ENCODE assay signal across 16 cellular contexts in genomic region chrX:10611441-10612090, GRCh38. TPM values are rescaled to one million over a fixed set of nuclear protein-coding genes. Genes with fewer than 3 reads are reported as not detected.
DNase-seq lines count a peak whose midpoint lies in the region; ATAC-seq, FAIRE-seq and TF ChIP-seq lines count a peak whose summit lies in the region.
"Had no signal": no experiment of that assay in that cellular context is flagged by ENCODE, and none has a peak within 500 bp of the region (broad histone marks: within the 10 kb centered on the region; RNA-seq: fewer than 3 reads in every experiment).

No MANE protein-coding gene starts in this region.

- H3K9me3 ChIP-seq in HUES6 (ENCODE audit: control insufficient read depth, insufficient read depth, low read depth, low read length), result no peaks in the 10 kb centered on the region
- no peaks in the 10 kb centered on the region for H3K9me3 ChIP-seq in keratinocyte (ENCODE audit: control insufficient read depth, low read depth, low read length)
- no peaks in the 10 kb centered on the region for H3K9me3 ChIP-seq in subcutaneous abdominal adipose tissue (ENCODE audit: control insufficient read depth in 5 of 5, low read length in 5 of 5)

- no peaks in the 10 kb centered on the region for H3K9me1 ChIP-seq in keratinocyte (ENCODE audit: control insufficient read depth, extremely low read depth, insufficient read depth, low read length)

- no peak overlapping the region for H3K4me3 Mint-ChIP-seq in chondrocyte (ENCODE audit: unreplicated experiment)
- H3K4me3 Mint-ChIP-seq: activated naive CD4-positive, alpha-beta T cell treated with anti-CD3 and anti-CD28 coated beads, Interleukin-2, amount 10 ng/mL, durations not matched to agents 7 days and 5 days; CD4-positive, CD25-positive, alpha-beta regulatory T cell; stimulated activated naive B cell treated with anti-CD40 and anti-IgM and Interleukin-4, amounts not matched to agents 10 μg/mL and 1 μg/mL and 100 μg/mL, for 72 hours had no signal

- FAIRE-seq in keratinocyte (lab: Jason Lieb, UNC), result no peak

- H3K27ac Mint-ChIP-seq in chondrocyte (ENCODE audit: unreplicated experiment), result peak overlapping the region; percentile 11
- H3K27ac Mint-ChIP-seq: activated naive CD4-positive, alpha-beta T cell treated with anti-CD3 and anti-CD28 coated beads, Interleukin-2, amount 10 ng/mL, durations not matched to agents 7 days and 5 days; CD4-positive, CD25-positive, alpha-beta regulatory T cell; stimulated activated naive B cell treated with anti-CD40 and anti-IgM and Interleukin-4, amounts not matched to agents 10 μg/mL and 1 μg/mL and 100 μg/mL, for 72 hours had no signal

- H3K36me3 ChIP-seq in HUES6 (ENCODE audit: control insufficient read depth, insufficient read depth, low read length), result no peaks in the 10 kb centered on the region
- no peaks in the 10 kb centered on the region for H3K36me3 ChIP-seq in keratinocyte (ENCODE audit: control insufficient read depth in 2 of 2, extremely low read depth in 1 of 2, insufficient read depth in 2 of 2, low read length in 2 of 2)
- no peaks in the 10 kb centered on the region for H3K36me3 ChIP-seq in subcutaneous abdominal adipose tissue (ENCODE audit: control insufficient read depth in 5 of 5, insufficient read depth in 5 of 5, low read length in 5 of 5)

- peak overlapping the region; percentile 52 for H3K4me2 ChIP-seq in keratinocyte (ENCODE audit: control insufficient read depth, extremely low read depth, insufficient read depth, low read depth, low read length)

- H3K27me3 ChIP-seq in HUES6 (ENCODE audit: control insufficient read depth, insufficient read depth, low read length) (no peaks in the 10 kb centered on the region), keratinocyte (ENCODE audit: control insufficient read depth, extremely low read depth, insufficient read depth, low read length) (no peaks in the 10 kb centered on the region), subcutaneous abdominal adipose tissue (ENCODE audit: control insufficient read depth in 5 of 5, insufficient read depth in 4 of 5, low read length in 5 of 5) (peaks cover 0 to 3% (median 0%) of the 10 kb centered on the region in 5 donors)

- H3K4me3 ChIP-seq in HUES6 (ENCODE audit: low read depth, low read length) (peak overlapping the region; percentile 36), keratinocyte (ENCODE audit: control insufficient read depth in 2 of 3, extremely low read depth in 1 of 3, insufficient read depth in 2 of 3, low read depth in 1 of 3, low read length in 3 of 3) (peak overlapping the region in 1 of 3 experiments; percentile 16), subcutaneous abdominal adipose tissue (ENCODE audit: low read depth in 1 of 5, low read length in 5 of 5) (no peak overlapping the region)

- H3K79me2 ChIP-seq in keratinocyte (ENCODE audit: control insufficient read depth, insufficient read depth, low read length), result peaks cover 75% of the 10 kb centered on the region

- peaks cover 2% of the 10 kb centered on the region for H3K36me3 Mint-ChIP-seq in chondrocyte (ENCODE audit: low read depth)
- H3K36me3 Mint-ChIP-seq: activated naive CD4-positive, alpha-beta T cell treated with anti-CD3 and anti-CD28 coated beads, Interleukin-2, amount 10 ng/mL, durations not matched to agents 7 days and 5 days; CD4-positive, CD25-positive, alpha-beta regulatory T cell; stimulated activated naive B cell treated with anti-CD40 and anti-IgM and Interleukin-4, amounts not matched to agents 10 μg/mL and 1 μg/mL and 100 μg/mL, for 72 hours had no signal

- TF ChIP-seq CTCF in chondrocyte (IDR thresholded peaks at IDR 0.05) (no peak), keratinocyte (optimal IDR thresholded peaks at IDR 0.05 in 1 of 3, IDR thresholded peaks at IDR 0.05 in 1 of 3, conservative IDR thresholded peaks at IDR 0.05 in 1 of 3; ENCODE audit: extremely low read depth in 1 of 3, insufficient read depth in 2 of 3, low read length in 3 of 3) (no peak)

- peaks cover 73% of the 10 kb centered on the region for H3K4me1 ChIP-seq in HUES6 (ENCODE audit: control insufficient read depth, insufficient read depth, low read length)
- H3K4me1 ChIP-seq in keratinocyte (ENCODE audit: control insufficient read depth, extremely low read depth, insufficient read depth, low read length), result peaks cover 4% of the 10 kb centered on the region
- H3K4me1 ChIP-seq in subcutaneous abdominal adipose tissue (ENCODE audit: control insufficient read depth in 5 of 5, insufficient read depth in 5 of 5, low read length in 5 of 5), result peaks cover 0 to 16% (median 2%) of the 10 kb centered on the region in 5 donors

- dilution Hi-C loops in keratinocyte (cut with MboI; ENCODE audit: extremely low pct_ligation_motif_present, low sequenced_read_pairs), result no loop called here

- no peaks in the 10 kb centered on the region for H3K27me3 Mint-ChIP-seq in chondrocyte (ENCODE audit: low read depth)
- H3K27me3 Mint-ChIP-seq: activated naive CD4-positive, alpha-beta T cell treated with anti-CD3 and anti-CD28 coated beads, Interleukin-2, amount 10 ng/mL, durations not matched to agents 7 days and 5 days; CD4-positive, CD25-positive, alpha-beta regulatory T cell had no signal

- H2AFZ ChIP-seq in keratinocyte (ENCODE audit: control insufficient read depth, low read length), result no peak overlapping the region

- H3K9ac ChIP-seq in HUES6 (ENCODE audit: low read length) (peak overlapping the region; percentile 27), keratinocyte (ENCODE audit: control insufficient read depth, extremely low read depth, insufficient read depth, low read length) (no peak overlapping the region), subcutaneous abdominal adipose tissue (ENCODE audit: low read length in 5 of 5) (peak overlapping the region in 2 of 5 donors; percentile 29 to 64)

- H3K4me1 Mint-ChIP-seq in chondrocyte (ENCODE audit: low read depth), result peaks cover 40% of the 10 kb centered on the region
- H3K4me1 Mint-ChIP-seq: activated naive CD4-positive, alpha-beta T cell treated with anti-CD3 and anti-CD28 coated beads, Interleukin-2, amount 10 ng/mL, durations not matched to agents 7 days and 5 days; CD4-positive, CD25-positive, alpha-beta regulatory T cell had no signal

- no peak for ATAC-seq in HG03342 (IDR thresholded peaks at IDR 0.05; ENCODE audit: unreplicated experiment)
- ATAC-seq: stimulated activated naive B cell treated with anti-CD40 and anti-IgM and Interleukin-4, amounts not matched to agents 10 μg/mL and 1 μg/mL and 100 μg/mL, for 72 hours had no signal

- no peak for DNase-seq in chondrocyte (ENCODE audit: low spot score)
- no peak for DNase-seq in keratinocyte (ENCODE audit: low read depth, low spot score)
- DNase-seq in stimulated activated CD4-positive, alpha-beta T cell treated with anti-CD3 and anti-CD28 coated beads, Interleukin-12 subunit alpha, Interleukin-12 subunit beta, amount 100 ng/mL, for 4 hours, result no peak
- no peak for DNase-seq in DMS 273 (lab: John Stamatoyannopoulos, UW; ENCODE audit: unreplicated experiment)
- DNase-seq: activated naive CD4-positive, alpha-beta T cell treated with anti-CD3 and anti-CD28 coated beads, Interleukin-2, amount 10 ng/mL, durations not matched to agents 7 days and 5 days; CD4-positive, CD25-positive, alpha-beta regulatory T cell; cerebellar nuclear complex; Kasumi-1; NCI-H187; NCI-H82; SHP77 treated with DMSO at 0.1 percent for 48 hours; stimulated activated CD4-positive, alpha-beta T cell treated with anti-CD3 and anti-CD28 coated beads, Interleukin-4, amount 100 ng/mL, for 24 hours; stimulated activated naive B cell treated with anti-CD40 and anti-IgM and Interleukin-4, amounts not matched to agents 10 μg/mL and 1 μg/mL and 100 μg/mL, for 72 hours had no signal

- peaks cover 3% of the 10 kb centered on the region for H3K9me3 Mint-ChIP-seq in chondrocyte (ENCODE audit: low read depth)
- H3K9me3 Mint-ChIP-seq: activated naive CD4-positive, alpha-beta T cell treated with anti-CD3 and anti-CD28 coated beads, Interleukin-2, amount 10 ng/mL, durations not matched to agents 7 days and 5 days; CD4-positive, CD25-positive, alpha-beta regulatory T cell; stimulated activated naive B cell treated with anti-CD40 and anti-IgM and Interleukin-4, amounts not matched to agents 10 μg/mL and 1 μg/mL and 100 μg/mL, for 72 hours had no signal

- H3K27ac ChIP-seq in HUES6 (ENCODE audit: low read depth, low read length), result peak overlapping the region; percentile 92
- H3K27ac ChIP-seq in keratinocyte (ENCODE audit: control insufficient read depth, insufficient read depth, low read length), result peak overlapping the region; percentile 20
- peak overlapping the region; percentile 87 for H3K27ac ChIP-seq in subcutaneous abdominal adipose tissue (ENCODE audit: low read depth, low read length)

- no peaks in the 10 kb centered on the region for H4K20me1 ChIP-seq in keratinocyte (ENCODE audit: control insufficient read depth, extremely low read depth, insufficient read depth, low read length)

RNA-seq across cellular contexts. Expression of gene MID1, which starts 8.8 kb away (rescaled TPM):
- 12.0 to 13.9 TPM (median 12.1 TPM) in 3 replicates for total RNA-seq in chondrocyte
- polyA plus RNA-seq in keratinocyte, result 4.7 to 15.4 TPM (median 9.2 TPM) in 3 replicates
- 4.6 TPM for polyA plus RNA-seq in keratinocyte (2011; ENCODE audit: low read depth)
- 7.0 and 9.4 TPM in 2 replicates for polyA plus RNA-seq in keratinocyte (2011; cell fraction: cytosol; rRNA removed)
- polyA plus RNA-seq in keratinocyte (2011; cell fraction: nucleus; rRNA removed), result 25.4 and 27.3 TPM in 2 replicates
- 4.4 and 8.7 TPM in 2 replicates for polyA plus RNA-seq in keratinocyte (2012; ENCODE audit: low replicate concordance)
- polyA minus RNA-seq in keratinocyte, result 25.9 to 49.1 TPM (median 38.5 TPM) in 3 replicates
- polyA minus RNA-seq in keratinocyte (2011; cell fraction: cytosol; rRNA and poly(A)+ RNA removed), result 5.2 TPM
- 19.9 and 36.3 TPM in 2 replicates for polyA minus RNA-seq in keratinocyte (2011; cell fraction: nucleus; rRNA and poly(A)+ RNA removed)
- total RNA-seq: CD4-positive, CD25-positive, alpha-beta regulatory T cell had no signal
- polyA plus RNA-seq: CD4-positive, CD25-positive, alpha-beta regulatory T cell had no signal

Comparison
In these comparisons a context has a peak if more than half of its experiments do, and no peak if none do; other contexts are left out.
1. H3K27ac ChIP-seq: peak in every context shown above with its lines; median percentile 92 in HUES6; 87 in subcutaneous abdominal adipose tissue; 20 in keratinocyte.